Comparison of ENCODE assay signal across 16 cellular contexts in genomic region chr16:53430363-53430762, GRCh38. TPM values are rescaled to one million over a fixed set of nuclear protein-coding genes. Genes with fewer than 3 reads are reported as not detected.
DNase-seq lines count a peak whose midpoint lies in the region; ATAC-seq and TF ChIP-seq lines count a peak whose summit lies in the region.
"Had no signal": no experiment of that assay in that cellular context is flagged by ENCODE, and none has a peak within 500 bp of the region (broad histone marks: within the 10 kb centered on the region; RNA-seq: fewer than 3 reads in every experiment).

No MANE protein-coding gene starts in this region.

- H3K4me2 ChIP-seq in PC-3 (ENCODE audit: low read length), result no peak overlapping the region
- H3K4me2 ChIP-seq: BLaER1, GM23338 had no signal

- H3K36me3 ChIP-seq in PC-3 (ENCODE audit: low read depth, low read length), result no peaks in the 10 kb centered on the region
- H3K36me3 ChIP-seq: BLaER1 had no signal

- no peaks in the 10 kb centered on the region for H3K9me2 ChIP-seq in PC-3 (replicated peaks; ENCODE audit: low read length)

- CTCF ChIA-PET in activated CD4-positive, alpha-beta T cell treated with anti-CD3 and anti-CD28 coated beads, Interleukin-2, amount 10 ng/mL, durations not matched to agents 7 days and 5 days (lab: Charles Lee), result interaction anchor here (0.6 kb wide), 1 partner anchor 518 kb away, joined by 3 read pairs; no protein-coding TSS in a partner anchor
- CTCF ChIA-PET in PC-3 (lab: Charles Lee), result no interaction called here

- peaks cover 4% of the 10 kb centered on the region; the same call in 1 of the 2 replicates for H3K79me2 ChIP-seq in PC-3 (ENCODE audit: low read length)

- intact Hi-C loops in activated CD4-positive, alpha-beta T cell treated with anti-CD3 and anti-CD28 coated beads, Interleukin-2, amount 10 ng/mL, durations not matched to agents 24 days and 14 days (cut with micrococcal nuclease), result no loop called here
- intact Hi-C loops in PC-3 (cut with micrococcal nuclease), result no loop called here

- H3K27ac Mint-ChIP-seq in activated CD4-positive, alpha-beta T cell treated with anti-CD3 and anti-CD28 coated beads, Interleukin-2, amount 10 ng/mL, durations not matched to agents 24 days and 14 days, result no peak overlapping the region
- no peak overlapping the region for H3K27ac Mint-ChIP-seq in activated CD4-positive, alpha-beta T cell treated with anti-CD3 and anti-CD28 coated beads, Interleukin-2, amount 10 ng/mL, durations not matched to agents 7 days and 5 days
- H3K27ac Mint-ChIP-seq in mesothelial cell of epicardium (peak overlapping the region; percentile 93), type B pancreatic cell (peak overlapping the region; percentile 92)
- H3K27ac Mint-ChIP-seq: CD4-positive, alpha-beta memory T cell; GM23338 had no signal

- POLR2A ChIA-PET in activated CD4-positive, alpha-beta T cell treated with anti-CD3 and anti-CD28 coated beads, Interleukin-2, amount 10 ng/mL, durations not matched to agents 7 days and 5 days (lab: Charles Lee), result no interaction called here
- POLR2A ChIA-PET in PC-3 (lab: Charles Lee; ENCODE audit: unreplicated experiment), result no interaction called here

- no peak overlapping the region for H3K27ac ChIP-seq in PC-3 (ENCODE audit: low read length)
- H3K27ac ChIP-seq: BLaER1 had no signal

- H3K4me3 ChIP-seq in PC-3 (ENCODE audit: low read length), result no peak overlapping the region
- H3K4me3 ChIP-seq: BLaER1, GM23338 had no signal

- peaks cover 3% of the 10 kb centered on the region for H3K9me3 Mint-ChIP-seq in activated CD4-positive, alpha-beta T cell treated with anti-CD3 and anti-CD28 coated beads, Interleukin-2, amount 10 ng/mL, durations not matched to agents 24 days and 14 days
- H3K9me3 Mint-ChIP-seq in activated CD4-positive, alpha-beta T cell treated with anti-CD3 and anti-CD28 coated beads, Interleukin-2, amount 10 ng/mL, durations not matched to agents 7 days and 5 days, result peaks cover 17% of the 10 kb centered on the region
- H3K9me3 Mint-ChIP-seq in mesothelial cell of epicardium (peaks cover 18% of the 10 kb centered on the region), type B pancreatic cell (no peaks in the 10 kb centered on the region)
- H3K9me3 Mint-ChIP-seq: IgD-negative memory B cell had no signal

- H4K20me1 ChIP-seq in PC-3 (ENCODE audit: low read length), result no peaks in the 10 kb centered on the region

- ATAC-seq in PC-3, result no peak
- ATAC-seq: GM23338 had no signal

- DNase-seq in activated CD4-positive, alpha-beta T cell treated with anti-CD3 and anti-CD28 coated beads, Interleukin-2, amount 10 ng/mL, durations not matched to agents 24 days and 14 days, result peak; percentile 24
- DNase-seq in activated CD4-positive, alpha-beta T cell treated with anti-CD3 and anti-CD28 coated beads, Interleukin-2, amount 10 ng/mL, durations not matched to agents 7 days and 5 days, result no peak
- DNase-seq in PC-3, result peak; percentile 19
- DNase-seq in mesothelial cell of epicardium (ENCODE audit: low spot score in 2 of 2, unreplicated experiment in 2 of 2), result no peak
- no peak for DNase-seq in type B pancreatic cell (ENCODE audit: extremely low spot score, unreplicated experiment)
- DNase-seq in stimulated activated CD4-positive, alpha-beta T cell treated with anti-CD3 and anti-CD28 coated beads, Interleukin-4, amount 100 ng/mL, for 4 hours, result no peak
- no peak for DNase-seq in COLO668 (lab: John Stamatoyannopoulos, UW; ENCODE audit: unreplicated experiment)
- DNase-seq: 8988T; Calu3; CD4-positive, alpha-beta memory T cell; DMS79 treated with DMSO at 0.1 percent for 48 hours; HCEC 1CT had no signal

- no peaks in the 10 kb centered on the region for H3K27me3 ChIP-seq in PC-3 (ENCODE audit: low read length)
- H3K27me3 ChIP-seq: BLaER1 had no signal

- BruUV-seq in PC-3 (replicated peaks; lab: Mats Ljungman, UMichigan), result no TSS peak

- no peaks in the 10 kb centered on the region for H3K9me3 ChIP-seq in PC-3 (ENCODE audit: low read length)

- peaks cover 3% of the 10 kb centered on the region for H3K36me3 Mint-ChIP-seq in activated CD4-positive, alpha-beta T cell treated with anti-CD3 and anti-CD28 coated beads, Interleukin-2, amount 10 ng/mL, durations not matched to agents 24 days and 14 days (ENCODE audit: low read depth)
- H3K36me3 Mint-ChIP-seq in activated CD4-positive, alpha-beta T cell treated with anti-CD3 and anti-CD28 coated beads, Interleukin-2, amount 10 ng/mL, durations not matched to agents 7 days and 5 days (ENCODE audit: low read depth), result peaks cover 6% of the 10 kb centered on the region
- H3K36me3 Mint-ChIP-seq in mesothelial cell of epicardium, result peaks cover 16% of the 10 kb centered on the region
- H3K36me3 Mint-ChIP-seq in type B pancreatic cell, result no peaks in the 10 kb centered on the region
- H3K36me3 Mint-ChIP-seq: CD14-positive monocyte, IgD-negative memory B cell had no signal

- no peak overlapping the region for H3K4me3 Mint-ChIP-seq in activated CD4-positive, alpha-beta T cell treated with anti-CD3 and anti-CD28 coated beads, Interleukin-2, amount 10 ng/mL, durations not matched to agents 24 days and 14 days
- no peak overlapping the region for H3K4me3 Mint-ChIP-seq in activated CD4-positive, alpha-beta T cell treated with anti-CD3 and anti-CD28 coated beads, Interleukin-2, amount 10 ng/mL, durations not matched to agents 7 days and 5 days
- no peak overlapping the region for H3K4me3 Mint-ChIP-seq in mesothelial cell of epicardium
- peak overlapping the region; percentile 42 for H3K4me3 Mint-ChIP-seq in type B pancreatic cell
- H3K4me3 Mint-ChIP-seq: CD14-positive monocyte; CD4-positive, alpha-beta memory T cell; GM23338 had no signal

- peaks cover 9% of the 10 kb centered on the region for H3K4me1 Mint-ChIP-seq in activated CD4-positive, alpha-beta T cell treated with anti-CD3 and anti-CD28 coated beads, Interleukin-2, amount 10 ng/mL, durations not matched to agents 24 days and 14 days
- H3K4me1 Mint-ChIP-seq in activated CD4-positive, alpha-beta T cell treated with anti-CD3 and anti-CD28 coated beads, Interleukin-2, amount 10 ng/mL, durations not matched to agents 7 days and 5 days, result peaks cover 13% of the 10 kb centered on the region
- peaks cover 39% of the 10 kb centered on the region for H3K4me1 Mint-ChIP-seq in mesothelial cell of epicardium
- peaks cover 12% of the 10 kb centered on the region for H3K4me1 Mint-ChIP-seq in type B pancreatic cell (ENCODE audit: unreplicated experiment)

- H3K27me3 Mint-ChIP-seq in activated CD4-positive, alpha-beta T cell treated with anti-CD3 and anti-CD28 coated beads, Interleukin-2, amount 10 ng/mL, durations not matched to agents 24 days and 14 days, result peaks cover 3% of the 10 kb centered on the region
- H3K27me3 Mint-ChIP-seq in activated CD4-positive, alpha-beta T cell treated with anti-CD3 and anti-CD28 coated beads, Interleukin-2, amount 10 ng/mL, durations not matched to agents 7 days and 5 days, result no peaks in the 10 kb centered on the region
- H3K27me3 Mint-ChIP-seq in mesothelial cell of epicardium (ENCODE audit: low read depth) (no peaks in the 10 kb centered on the region), type B pancreatic cell (no peaks in the 10 kb centered on the region)
- H3K27me3 Mint-ChIP-seq: CD4-positive, alpha-beta memory T cell had no signal

- TF ChIP-seq CTCF in PC-3 (conservative IDR thresholded peaks at IDR 0.05; ENCODE audit: low read depth, low read length) (no peak), mesothelial cell of epicardium (IDR thresholded peaks at IDR 0.05; ENCODE audit: unreplicated experiment) (no peak), type B pancreatic cell (conservative IDR thresholded peaks at IDR 0.05) (no peak)

- H3K9ac ChIP-seq in PC-3 (ENCODE audit: low read length), result no peak overlapping the region
- H3K9ac ChIP-seq: BLaER1 had no signal

- no peaks in the 10 kb centered on the region for H3F3A ChIP-seq in PC-3 (ENCODE audit: low read length, unreplicated experiment)

- peaks cover 7% of the 10 kb centered on the region; the same call in 1 of the 2 replicates for H3K4me1 ChIP-seq in PC-3 (ENCODE audit: insufficient read depth, low read length)

- H2AFZ ChIP-seq in PC-3 (ENCODE audit: low read length), result no peak overlapping the region
- H2AFZ ChIP-seq: GM23338 had no signal

RNA-seq across cellular contexts. Expression of gene RBL2, which starts 3.9 kb away (rescaled TPM):
- total RNA-seq in activated CD4-positive, alpha-beta T cell treated with anti-CD3 and anti-CD28 coated beads, Interleukin-2, amount 10 ng/mL, durations not matched to agents 24 days and 14 days, result 66.5 and 69.9 TPM in 2 replicates
- 100 to 1,000 TPM; 178 to 188 TPM for total RNA-seq in activated CD4-positive, alpha-beta T cell treated with anti-CD3 and anti-CD28 coated beads, Interleukin-2, amount 10 ng/mL, durations not matched to agents 7 days and 5 days
- total RNA-seq in PC-3 (2014; rRNA removed) (13.8 and 14.2 TPM in 2 replicates), mesothelial cell of epicardium (57.2 to 59.2 TPM (median 58.1 TPM) in 3 replicates), type B pancreatic cell (ENCODE audit: low replicate concordance) (49.1 and 51.0 TPM in 2 replicates)

Comparison
In these comparisons a context has a peak if more than half of its experiments do, and no peak if none do; other contexts are left out.
1. DNase-seq: peak in activated CD4-positive, alpha-beta T cell treated with anti-CD3 and anti-CD28 coated beads, Interleukin-2, amount 10 ng/mL, durations not matched to agents 24 days and 14 days (single experiment) and PC-3 (single experiment); none in activated CD4-positive, alpha-beta T cell treated with anti-CD3 and anti-CD28 coated beads, Interleukin-2, amount 10 ng/mL, durations not matched to agents 7 days and 5 days (single experiment), mesothelial cell of epicardium (0 of 2), type B pancreatic cell (single experiment), stimulated activated CD4-positive, alpha-beta T cell treated with anti-CD3 and anti-CD28 coated beads, Interleukin-4, amount 100 ng/mL, for 4 hours (0 of 2) and COLO668 (single experiment).
2. H3K27ac Mint-ChIP-seq: peak in mesothelial cell of epicardium (single experiment) and type B pancreatic cell (single experiment); none in activated CD4-positive, alpha-beta T cell treated with anti-CD3 and anti-CD28 coated beads, Interleukin-2, amount 10 ng/mL, durations not matched to agents 24 days and 14 days (single experiment) and activated CD4-positive, alpha-beta T cell treated with anti-CD3 and anti-CD28 coated beads, Interleukin-2, amount 10 ng/mL, durations not matched to agents 7 days and 5 days (single experiment).